ENCODE assay signal across 11 cellular contexts in the genomic region with DNA sequence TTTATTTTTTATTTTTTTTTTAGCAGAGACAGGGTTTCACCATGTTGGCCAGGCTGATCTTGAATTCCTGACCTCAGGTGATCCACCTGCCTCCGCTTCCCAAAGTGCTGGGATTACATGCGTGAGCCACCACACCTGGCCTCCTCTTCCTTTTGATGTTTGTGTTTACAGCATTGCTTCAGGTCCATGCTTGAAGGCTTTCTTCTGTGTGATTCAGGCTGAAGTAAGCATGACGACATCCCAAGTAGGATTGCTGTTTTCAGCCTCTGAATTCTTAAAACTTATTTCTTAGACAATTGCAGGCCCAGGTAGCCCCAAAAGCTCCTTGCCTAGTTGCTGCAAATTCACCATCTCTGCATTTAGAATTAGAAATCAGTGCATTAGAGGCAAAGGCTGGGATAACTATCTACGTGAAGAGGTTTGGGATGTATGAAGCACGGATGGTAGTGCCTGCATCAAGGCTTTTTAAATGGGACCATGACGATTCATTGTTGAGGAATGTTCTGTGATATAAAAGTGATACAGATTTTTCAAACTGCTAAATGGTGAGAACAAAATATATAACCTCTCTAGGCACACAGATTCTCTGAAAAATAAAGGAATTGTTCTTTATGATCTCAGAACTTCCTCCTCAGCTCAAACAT. TPM values are rescaled to one million over a fixed set of nuclear protein-coding genes. Genes with fewer than 3 reads are reported as not detected.
DNase-seq lines count a peak whose midpoint lies in the region; TF ChIP-seq lines count a peak whose summit lies in the region.
"Had no signal": no experiment of that assay in that cellular context is flagged by ENCODE, and none has a peak within 500 bp of the region (broad histone marks: within the 10 kb centered on the region; RNA-seq: fewer than 3 reads in every experiment).

No MANE protein-coding gene starts in this region.

- WGBS in trophoblast cell (ENCODE audit: extremely low coverage, insufficient coverage, insufficient read length) = no CpG with 5 or more reads among the region's 6 CpGs
- WGBS in esophagus muscularis mucosa = 80% methylated on average over 6 of the region's 6 CpGs

- intact Hi-C loops in activated CD4-positive, alpha-beta T cell treated with anti-CD3 and anti-CD28 coated beads, Interleukin-2, amount 10 ng/mL, durations not matched to agents 24 days and 14 days (cut with micrococcal nuclease) = loop anchor here (10.0 kb wide), 1 partner anchor 1019 kb away; a partner anchor contains a TSS
- intact Hi-C loops in PC-9 (cut with micrococcal nuclease; ENCODE audit: unreplicated experiment) = loop anchor here (10.0 kb wide), 1 partner anchor 361 kb away; no protein-coding TSS in a partner anchor
- intact Hi-C loops in esophagus muscularis mucosa (cut with DNase I) = loop anchor here (5.0 kb wide), 1 partner anchor 94 kb away; no protein-coding TSS in a partner anchor

- H3K27me3 ChIP-seq in PC-9 (ENCODE audit: insufficient read depth, low read depth) = no peaks in the 10 kb centered on the region
- H3K27me3 ChIP-seq in trophoblast cell (ENCODE audit: insufficient read depth, low read length) = no peaks in the 10 kb centered on the region
- H3K27me3 ChIP-seq in esophagus muscularis mucosa = no peaks in the 10 kb centered on the region

- H3K23ac ChIP-seq in trophoblast cell (ENCODE audit: low read length) = no peak overlapping the region

- H3K4me3 Mint-ChIP-seq in activated CD4-positive, alpha-beta T cell treated with anti-CD3 and anti-CD28 coated beads, Interleukin-2, amount 10 ng/mL, durations not matched to agents 24 days and 14 days = peak overlapping the region; percentile 33
- no peak overlapping the region for H3K4me3 Mint-ChIP-seq in chondrocyte (ENCODE audit: unreplicated experiment)

- H3K9me2 ChIP-seq in PC-9 (ENCODE audit: insufficient read depth) = no peaks in the 10 kb centered on the region

- peaks cover 78% of the 10 kb centered on the region for H3K79me2 ChIP-seq in PC-9 (ENCODE audit: low read depth)
- H3K79me2 ChIP-seq in trophoblast cell (ENCODE audit: control insufficient read depth, insufficient read depth, low read length, poor library complexity) = peaks cover 24% of the 10 kb centered on the region

- no peak overlapping the region for H4K12ac ChIP-seq in trophoblast cell (ENCODE audit: low read depth, low read length)

- peaks cover 11% of the 10 kb centered on the region for H4K20me1 ChIP-seq in PC-9 (ENCODE audit: insufficient read depth)

- peaks cover 33% of the 10 kb centered on the region for H3K36me3 Mint-ChIP-seq in activated CD4-positive, alpha-beta T cell treated with anti-CD3 and anti-CD28 coated beads, Interleukin-2, amount 10 ng/mL, durations not matched to agents 24 days and 14 days (ENCODE audit: low read depth)
- H3K36me3 Mint-ChIP-seq in chondrocyte (ENCODE audit: low read depth) = no peaks in the 10 kb centered on the region

- no peak overlapping the region for H2BK5ac ChIP-seq in trophoblast cell (ENCODE audit: low read depth, low read length, poor library complexity)

- DNase-seq in activated CD4-positive, alpha-beta T cell treated with anti-CD3 and anti-CD28 coated beads, Interleukin-2, amount 10 ng/mL, durations not matched to agents 24 days and 14 days = no peak
- no peak for DNase-seq in activated CD4-positive, alpha-beta T cell treated with anti-CD3 and anti-CD28 coated beads, Interleukin-2, amount 50 U/mL, for 1 hour
- no peak for DNase-seq in PC-9
- DNase-seq in chondrocyte (ENCODE audit: low spot score) = no peak
- peak; percentile 72 to 83 for DNase-seq in trophoblast cell
- no peak for DNase-seq in esophagus muscularis mucosa (ENCODE audit: extremely low spot score)
- no peak for DNase-seq in NCI-H128 (lab: John Stamatoyannopoulos, UW; ENCODE audit: unreplicated experiment)
- DNase-seq in effector CD4-positive, alpha-beta T cell = no peak
- DNase-seq: ACHN; activated naive CD4-positive, alpha-beta T cell treated with Interleukin-2 at 50 U/mL for 16 hours; stimulated activated CD4-positive, alpha-beta T cell treated with anti-CD3 and anti-CD28 coated beads, Interleukin-12 subunit alpha, Interleukin-12 subunit beta, amount 100 ng/mL, for 4 hours had no signal

- POLR2A ChIA-PET in PC-9 (lab: Charles Lee; ENCODE audit: unreplicated experiment) = no interaction called here

- TF ChIP-seq EP300 in esophagus muscularis mucosa (IDR thresholded peaks at IDR 0.05) = no peak

- no peaks in the 10 kb centered on the region for H3K9me3 ChIP-seq in PC-9 (ENCODE audit: insufficient read depth, low read depth)
- no peaks in the 10 kb centered on the region for H3K9me3 ChIP-seq in trophoblast cell (ENCODE audit: insufficient read depth, low read depth, low read length)
- no peaks in the 10 kb centered on the region for H3K9me3 ChIP-seq in esophagus muscularis mucosa

- no TSS peak for BruUV-seq in PC-9 (replicated peaks; lab: Mats Ljungman, UMichigan)

- TF ChIP-seq POLR2A in esophagus muscularis mucosa (IDR thresholded peaks at IDR 0.05; ENCODE audit: low read depth) = no peak

- H2BK12ac ChIP-seq in trophoblast cell (ENCODE audit: low read length) = no peak overlapping the region

- H3K18ac ChIP-seq in trophoblast cell (ENCODE audit: low read length) = no peak overlapping the region

- H2AFZ ChIP-seq in PC-9 (no peak overlapping the region), trophoblast cell (ENCODE audit: insufficient read depth, low read length, poor library complexity) (no peak overlapping the region)

- H3K27ac Mint-ChIP-seq in activated CD4-positive, alpha-beta T cell treated with anti-CD3 and anti-CD28 coated beads, Interleukin-2, amount 10 ng/mL, durations not matched to agents 24 days and 14 days = peak overlapping the region; percentile 32
- H3K27ac Mint-ChIP-seq in chondrocyte (ENCODE audit: unreplicated experiment) = peak overlapping the region; percentile 32

- no peak overlapping the region for H3K4me3 ChIP-seq in PC-9
- H3K4me3 ChIP-seq in trophoblast cell (ENCODE audit: low read depth, low read length) = no peak overlapping the region
- no peak overlapping the region for H3K4me3 ChIP-seq in esophagus muscularis mucosa

- H3K4me2 ChIP-seq in PC-9 = peak overlapping the region; percentile 97
- no peak overlapping the region for H3K4me2 ChIP-seq in trophoblast cell (ENCODE audit: low read length)

- H3K9me3 Mint-ChIP-seq in activated CD4-positive, alpha-beta T cell treated with anti-CD3 and anti-CD28 coated beads, Interleukin-2, amount 10 ng/mL, durations not matched to agents 24 days and 14 days = no peaks in the 10 kb centered on the region
- H3K9me3 Mint-ChIP-seq in chondrocyte (ENCODE audit: low read depth) = no peaks in the 10 kb centered on the region

- peaks cover 17% of the 10 kb centered on the region for H3K79me1 ChIP-seq in trophoblast cell (ENCODE audit: low read length)

- no peak overlapping the region for H4K91ac ChIP-seq in trophoblast cell (ENCODE audit: low read depth, low read length)

- no peak overlapping the region for H4K8ac ChIP-seq in trophoblast cell (ENCODE audit: low read depth, low read length)

- H3K4me1 ChIP-seq in PC-9 (replicated peaks; ENCODE audit: insufficient read depth) (peaks cover 21% of the 10 kb centered on the region), trophoblast cell (ENCODE audit: control insufficient read depth in 1 of 2, insufficient read depth in 2 of 2, low read length in 2 of 2) (peaks cover 7 to 8% of the 10 kb centered on the region in 2 experiments), esophagus muscularis mucosa (peaks cover 49 to 59% (median 58%) of the 10 kb centered on the region in 4 donors)

- H2BK120ac ChIP-seq in trophoblast cell (ENCODE audit: insufficient read depth, low read length, poor library complexity) = no peak overlapping the region

- H3K9ac ChIP-seq in trophoblast cell (ENCODE audit: low read length) = no peak overlapping the region

- TF ChIP-seq CTCF in PC-9 (conservative IDR thresholded peaks at IDR 0.05) = no peak
- TF ChIP-seq CTCF in chondrocyte (IDR thresholded peaks at IDR 0.05) = no peak
- no peak for TF ChIP-seq CTCF in esophagus muscularis mucosa (IDR thresholded peaks at IDR 0.05)

- CTCF ChIA-PET in PC-9 (lab: Charles Lee) = interaction anchor here (0.6 to 0.7 kb wide), 2 partner anchors 17 to 365 kb away, joined by 3 to 4 read pairs; no protein-coding TSS in a partner anchor

- H3K27ac ChIP-seq in PC-9 (peak overlapping the region; percentile 18; the same call in 1 of the 2 replicates), trophoblast cell (ENCODE audit: low read depth, low read length) (no peak overlapping the region), esophagus muscularis mucosa (replicated peaks in 1 of 4) (no peak overlapping the region)

- H3K4ac ChIP-seq in trophoblast cell (ENCODE audit: low read depth, low read length) = no peak overlapping the region

- no peak overlapping the region for H2AK5ac ChIP-seq in trophoblast cell (ENCODE audit: low read length)

- H3F3A ChIP-seq in PC-9 (ENCODE audit: insufficient read depth, low read depth) = peaks cover 52% of the 10 kb centered on the region; the same call in 1 of the 2 replicates

- H3K27me3 Mint-ChIP-seq in activated CD4-positive, alpha-beta T cell treated with anti-CD3 and anti-CD28 coated beads, Interleukin-2, amount 10 ng/mL, durations not matched to agents 24 days and 14 days = no peaks in the 10 kb centered on the region
- no peaks in the 10 kb centered on the region for H3K27me3 Mint-ChIP-seq in chondrocyte (ENCODE audit: low read depth)

- H3K14ac ChIP-seq in trophoblast cell (ENCODE audit: low read length) = no peak overlapping the region

- H3K4me1 Mint-ChIP-seq in activated CD4-positive, alpha-beta T cell treated with anti-CD3 and anti-CD28 coated beads, Interleukin-2, amount 10 ng/mL, durations not matched to agents 24 days and 14 days = peaks cover 37% of the 10 kb centered on the region
- H3K4me1 Mint-ChIP-seq in chondrocyte (ENCODE audit: low read depth) = peaks cover 44% of the 10 kb centered on the region

- H3K36me3 ChIP-seq in PC-9 (ENCODE audit: low read depth) (peaks cover 18% of the 10 kb centered on the region; the same call in 1 of the 2 replicates), trophoblast cell (ENCODE audit: control insufficient read depth in 1 of 2, insufficient read depth in 2 of 2, low read length in 2 of 2) (peaks cover 0 to 3% of the 10 kb centered on the region in 2 experiments), esophagus muscularis mucosa (no peaks in the 10 kb centered on the region)

RNA-seq across cellular contexts. Expression of a gene that starts 3.0 kb away (rescaled TPM):
- total RNA-seq in activated CD4-positive, alpha-beta T cell treated with anti-CD3 and anti-CD28 coated beads, Interleukin-2, amount 10 ng/mL, durations not matched to agents 24 days and 14 days = 200 and 205 TPM in 2 replicates
- total RNA-seq in PC-9 (2021) = 61.8 and 84.9 TPM in 2 replicates
- total RNA-seq in chondrocyte = 85.2 to 92.1 TPM (median 88.6 TPM) in 3 replicates
- 165 and 167 TPM in 2 replicates for polyA plus RNA-seq in trophoblast cell (2013)
- 100 to 1,000 TPM in 3 of 4 donors, 10 to 100 TPM in 1; 90.5 to 154 (median 111) TPM for total RNA-seq in esophagus muscularis mucosa

RNA-seq across cellular contexts. Expression of a gene that starts 29.2 kb away (rescaled TPM):
- total RNA-seq in activated CD4-positive, alpha-beta T cell treated with anti-CD3 and anti-CD28 coated beads, Interleukin-2, amount 10 ng/mL, durations not matched to agents 24 days and 14 days = 415 and 430 TPM in 2 replicates
- 252 and 256 TPM in 2 replicates for total RNA-seq in PC-9 (2021)
- total RNA-seq in chondrocyte = 164 to 241 TPM (median 237 TPM) in 3 replicates
- polyA plus RNA-seq in trophoblast cell (2013) = 109 and 112 TPM in 2 replicates
- 100 to 1,000 TPM; 139 to 250 (median 186) TPM for total RNA-seq in esophagus muscularis mucosa

Comparison
In these comparisons a context has a peak if more than half of its experiments do, and no peak if none do; other contexts are left out.
1. DNase-seq: peak in trophoblast cell (2 of 2); none in activated CD4-positive, alpha-beta T cell treated with anti-CD3 and anti-CD28 coated beads, Interleukin-2, amount 10 ng/mL, durations not matched to agents 24 days and 14 days (single experiment), activated CD4-positive, alpha-beta T cell treated with anti-CD3 and anti-CD28 coated beads, Interleukin-2, amount 50 U/mL, for 1 hour (single experiment), PC-9 (0 of 2), chondrocyte (single experiment), esophagus muscularis mucosa (single experiment), NCI-H128 (single experiment) and effector CD4-positive, alpha-beta T cell (single experiment).